Comparison of ENCODE assay signal across 6 cellular contexts in genomic region chr2:13532781-13533523, GRCh38.
A peak's percentile ranks its signal among the peaks of the same experiment; 100 is the strongest.
DNase-seq lines count a peak whose midpoint lies in the region; TF ChIP-seq lines count a peak whose summit lies in the region.
"Not testable (repeated sequence)": the region's sequence is repeated elsewhere in the genome, so short reads cannot be mapped to it uniquely, and the experiment has no call there.

No MANE protein-coding gene starts in this region.

- TSS peak; percentile 34 for BruUV-seq in Caco-2 (replicated peaks; lab: Mats Ljungman, UMichigan)

- peak overlapping the region; percentile 24 for H3K27ac Mint-ChIP-seq in Caco-2 (ENCODE audit: unreplicated experiment)
- H3K27ac Mint-ChIP-seq in activated naive CD4-positive, alpha-beta T cell treated with anti-CD3 and anti-CD28 coated beads, Interleukin-2, amount 10 ng/mL, durations not matched to agents 7 days and 5 days: peak overlapping the region; percentile 52
- H3K27ac Mint-ChIP-seq in type B pancreatic cell: not testable (repeated sequence)

- not testable (repeated sequence) for H3K36me3 ChIP-seq in Caco-2 (ENCODE audit: control insufficient read depth, insufficient read depth, low read length)

- DNase-seq in Caco-2 (peak in 1 of 2 experiments; percentile 30), HuH-7 (ENCODE audit: low spot score) (peak; percentile 6), RPMI7951 (ENCODE audit: low read depth) (peak; percentile 11), mucosa of gallbladder (ENCODE audit: low spot score) (peak; percentile 27)
- not testable (repeated sequence) for DNase-seq in activated naive CD4-positive, alpha-beta T cell treated with anti-CD3 and anti-CD28 coated beads, Interleukin-2, amount 10 ng/mL, durations not matched to agents 7 days and 5 days; type B pancreatic cell (ENCODE audit: extremely low spot score, unreplicated experiment)

- CTCF ChIA-PET in Caco-2 (lab: Charles Lee); activated naive CD4-positive, alpha-beta T cell treated with anti-CD3 and anti-CD28 coated beads, Interleukin-2, amount 10 ng/mL, durations not matched to agents 7 days and 5 days (lab: Charles Lee): not testable (repeated sequence)

- not testable (repeated sequence) for H3K27me3 Mint-ChIP-seq in Caco-2 (ENCODE audit: insufficient read depth, unreplicated experiment); activated naive CD4-positive, alpha-beta T cell treated with anti-CD3 and anti-CD28 coated beads, Interleukin-2, amount 10 ng/mL, durations not matched to agents 7 days and 5 days; type B pancreatic cell

- peaks cover 11% of the 10 kb centered on the region for H3K9me3 Mint-ChIP-seq in Caco-2 (ENCODE audit: unreplicated experiment)
- not testable (repeated sequence) for H3K9me3 Mint-ChIP-seq in activated naive CD4-positive, alpha-beta T cell treated with anti-CD3 and anti-CD28 coated beads, Interleukin-2, amount 10 ng/mL, durations not matched to agents 7 days and 5 days; type B pancreatic cell

- H3K4me3 Mint-ChIP-seq in Caco-2 (ENCODE audit: unreplicated experiment) (peak overlapping the region; percentile 73), type B pancreatic cell (peak overlapping the region; percentile 60)
- H3K4me3 Mint-ChIP-seq in activated naive CD4-positive, alpha-beta T cell treated with anti-CD3 and anti-CD28 coated beads, Interleukin-2, amount 10 ng/mL, durations not matched to agents 7 days and 5 days: not testable (repeated sequence)

- not testable (repeated sequence) for H3K27me3 ChIP-seq in Caco-2 (replicated peaks; ENCODE audit: control insufficient read depth, insufficient read depth, low read length)

- H3K36me3 Mint-ChIP-seq in Caco-2 (ENCODE audit: insufficient read depth, unreplicated experiment); activated naive CD4-positive, alpha-beta T cell treated with anti-CD3 and anti-CD28 coated beads, Interleukin-2, amount 10 ng/mL, durations not matched to agents 7 days and 5 days; type B pancreatic cell: not testable (repeated sequence)

- peaks cover 34% of the 10 kb centered on the region for H3K4me1 Mint-ChIP-seq in Caco-2 (ENCODE audit: low read depth, unreplicated experiment)
- not testable (repeated sequence) for H3K4me1 Mint-ChIP-seq in activated naive CD4-positive, alpha-beta T cell treated with anti-CD3 and anti-CD28 coated beads, Interleukin-2, amount 10 ng/mL, durations not matched to agents 7 days and 5 days; type B pancreatic cell (ENCODE audit: unreplicated experiment)

- POLR2A ChIA-PET in Caco-2 (lab: Charles Lee): not testable (repeated sequence)

- not testable (repeated sequence) for H3K9me3 ChIP-seq in Caco-2

- intact Hi-C loops in Caco-2 (cut with micrococcal nuclease; ENCODE audit: unreplicated experiment): not testable (repeated sequence)

- not testable (repeated sequence) for TF ChIP-seq CTCF in Caco-2 (IDR thresholded peaks at IDR 0.05; ENCODE audit: insufficient read depth in 1 of 2, low read depth in 1 of 2, low read length in 1 of 2, severe bottlenecking in 1 of 2, unreplicated experiment in 1 of 2); type B pancreatic cell (conservative IDR thresholded peaks at IDR 0.05)

- H3K4me3 ChIP-seq in Caco-2 (ENCODE audit: low read depth, low read length): peak overlapping the region; percentile 32

- not testable (repeated sequence) for H3K4me1 ChIP-seq in Caco-2
